Comparison of ENCODE assay signal across 8 cellular contexts in genomic region chr16:31455601-31456314, GRCh38. TPM values are rescaled to one million over a fixed set of nuclear protein-coding genes. Genes with fewer than 3 reads are reported as not detected.
DNase-seq lines count a peak whose midpoint lies in the region; ATAC-seq and TF ChIP-seq lines count a peak whose summit lies in the region.

No MANE protein-coding gene starts in this region.

- H3K27me3 Mint-ChIP-seq in osteocyte (ENCODE audit: unreplicated experiment): no peaks in the 10 kb centered on the region

- DNase-seq in EH (ENCODE audit: low read depth) (peak; percentile 31), NAMALWA (ENCODE audit: low spot score) (peak; percentile 58), brain microvascular endothelial cell (no peak), osteocyte (ENCODE audit: extremely low spot score, unreplicated experiment) (no peak), COLO829 (ENCODE audit: low spot score) (no peak), H7 (no peak)

- no peak for ATAC-seq in HG02870 (IDR thresholded peaks at IDR 0.05; ENCODE audit: unreplicated experiment)
- ATAC-seq in HG02571 (IDR thresholded peaks at IDR 0.05; ENCODE audit: unreplicated experiment): no peak

- TF ChIP-seq CTCF in brain microvascular endothelial cell (IDR thresholded peaks at IDR 0.05; ENCODE audit: low read depth, low read length, missing control alignments) (peak; percentile 64), osteocyte (IDR thresholded peaks at IDR 0.05) (peak; percentile 38)

- H3K4me3 ChIP-seq in brain microvascular endothelial cell (ENCODE audit: low read depth, low read length) (no peak overlapping the region), H7 (ENCODE audit: insufficient read depth, low read depth, low read length) (no peak overlapping the region)

- no peaks in the 10 kb centered on the region for H3K36me3 Mint-ChIP-seq in osteocyte (ENCODE audit: unreplicated experiment)

- H3K27me3 ChIP-seq in brain microvascular endothelial cell (replicated peaks): no peaks in the 10 kb centered on the region
- H3K27me3 ChIP-seq in H7 (ENCODE audit: control insufficient read depth, insufficient read depth, low read length): no peaks in the 10 kb centered on the region

- peak overlapping the region; percentile 47 for H3K27ac Mint-ChIP-seq in osteocyte (ENCODE audit: unreplicated experiment)

- H3K9me3 Mint-ChIP-seq in osteocyte (ENCODE audit: unreplicated experiment): no peaks in the 10 kb centered on the region

- H3K36me3 ChIP-seq in brain microvascular endothelial cell (replicated peaks) (no peaks in the 10 kb centered on the region), H7 (replicated peaks; ENCODE audit: control insufficient read depth, insufficient read depth, low read length) (no peaks in the 10 kb centered on the region)

- H3K4me3 Mint-ChIP-seq in osteocyte (ENCODE audit: unreplicated experiment): peak overlapping the region; percentile 4

- in situ Hi-C loops in brain microvascular endothelial cell (cut with HindIII; ENCODE audit: low pct_ligation_motif_present, low sequenced_read_pairs): loop anchor here (25.0 kb wide), 2 partner anchors 268 to 518 kb away; partner anchors contain the start of genes FUS and ORAI3

- peaks cover 69% of the 10 kb centered on the region for H3K4me1 Mint-ChIP-seq in osteocyte (ENCODE audit: unreplicated experiment)

- no peak overlapping the region for H3K27ac ChIP-seq in brain microvascular endothelial cell

RNA-seq across cellular contexts. Expression of gene ARMC5, which starts 3.5 kb away (rescaled TPM):
- 12.3 and 12.8 TPM in 2 replicates for total RNA-seq in osteocyte
- total RNA-seq in H7 (2014; rRNA removed; shearing (Covaris generic)): 8.0 and 11.6 TPM in 2 replicates

RNA-seq across cellular contexts. Expression of gene ZNF843, which starts 13.2 kb away (rescaled TPM):
- total RNA-seq in osteocyte: 2.9 and 3.2 TPM in 2 replicates
- 0.17 and 0.33 TPM in 2 replicates for total RNA-seq in H7 (2014; rRNA removed; shearing (Covaris generic))

RNA-seq across cellular contexts. Expression of gene TGFB1I1, which starts 16.2 kb away (rescaled TPM):
- total RNA-seq in osteocyte: 112 and 120 TPM in 2 replicates
- 3.0 and 3.1 TPM in 2 replicates for total RNA-seq in H7 (2014; rRNA removed; shearing (Covaris generic))

RNA-seq across cellular contexts. Expression of gene SLC5A2, which starts 27.2 kb away (rescaled TPM):
- not detected in 2 replicates for total RNA-seq in osteocyte
- 0.26 and 0.45 TPM in 2 replicates for total RNA-seq in H7 (2014; rRNA removed; shearing (Covaris generic))

RNA-seq across cellular contexts. Expression of gene COX6A2, which starts 27.6 kb away (rescaled TPM):
- not detected in 2 replicates for total RNA-seq in osteocyte
- not detected in 2 replicates for total RNA-seq in H7 (2014; rRNA removed; shearing (Covaris generic))

Comparison
In these comparisons a context has a peak if more than half of its experiments do, and no peak if none do; other contexts are left out.
1. DNase-seq: peak in EH (single experiment) and NAMALWA (single experiment); none in brain microvascular endothelial cell (single experiment), osteocyte (single experiment), COLO829 (single experiment) and H7 (single experiment).
2. RNA of gene TGFB1I1, which starts 16.2 kb away (total RNA-seq): 112 to 120 TPM in osteocyte; 3.0 to 3.1 TPM in H7; every median in the first group is over 10 times any median in the second.